ENCODE assay signal across 12 cellular contexts in the genomic region with DNA sequence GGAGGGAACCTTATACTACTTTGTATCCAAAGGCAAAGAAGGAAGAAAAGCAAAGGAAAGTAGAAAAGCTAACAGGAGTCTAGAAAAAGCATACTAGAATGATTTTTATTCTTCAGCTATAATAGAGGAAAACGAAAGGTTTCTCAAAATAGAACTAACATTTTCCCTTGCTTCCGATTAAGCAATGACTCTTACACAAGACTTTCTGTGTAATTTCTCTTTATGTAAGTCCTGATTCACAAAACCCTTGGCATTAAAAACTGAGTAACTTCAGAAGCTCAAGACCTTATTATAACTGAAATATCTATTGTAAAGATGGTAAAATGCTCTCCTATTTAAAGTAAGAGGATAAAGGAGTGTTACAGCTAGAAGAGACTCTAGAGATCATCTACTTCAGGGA.
DNase-seq lines count a peak whose midpoint lies in the region; ATAC-seq and TF ChIP-seq lines count a peak whose summit lies in the region.
"Had no signal": no experiment of that assay in that cellular context is flagged by ENCODE, and none has a peak within 500 bp of the region (broad histone marks: within the 10 kb centered on the region; RNA-seq: fewer than 3 reads in every experiment).

No MANE protein-coding gene starts in this region.

- intact Hi-C loops in OCI-LY7 (cut with micrococcal nuclease; ENCODE audit: unreplicated experiment): no loop called here

- TF ChIP-seq CTCF in suprapubic skin (IDR thresholded peaks at IDR 0.05) (no peak), OCI-LY7 (conservative IDR thresholded peaks at IDR 0.05; ENCODE audit: low read length) (no peak)

- H3K9me2 ChIP-seq in OCI-LY7 (ENCODE audit: insufficient read depth, low read length): no peaks in the 10 kb centered on the region

- H3K4me3 ChIP-seq in suprapubic skin (no peak overlapping the region), OCI-LY7 (ENCODE audit: low read depth, low read length, poor library complexity, severe bottlenecking) (no peak overlapping the region)
- H3K4me3 ChIP-seq: right lobe of liver had no signal

- H3K9me3 ChIP-seq in suprapubic skin: no peaks in the 10 kb centered on the region
- H3K9me3 ChIP-seq in OCI-LY7 (ENCODE audit: low read length): no peaks in the 10 kb centered on the region
- H3K9me3 ChIP-seq: right lobe of liver had no signal

- TF ChIP-seq POLR2A in suprapubic skin (IDR thresholded peaks at IDR 0.05): no peak

- H3K4me1 ChIP-seq in suprapubic skin: peaks cover 18% of the 10 kb centered on the region
- H3K4me1 ChIP-seq in OCI-LY7 (ENCODE audit: insufficient read depth, low read length, poor library complexity, severe bottlenecking): no peaks in the 10 kb centered on the region
- H3K4me1 ChIP-seq: right lobe of liver had no signal

- H3K27ac ChIP-seq in suprapubic skin (peak overlapping the region; percentile 56), OCI-LY7 (ENCODE audit: low read depth, low read length, poor library complexity, severe bottlenecking) (no peak overlapping the region)
- H3K27ac ChIP-seq: KMS-11, right lobe of liver had no signal

- POLR2A ChIA-PET in OCI-LY7 (lab: Charles Lee): interaction anchor here (0.5 kb wide), 1 partner anchor 433 kb away, joined by 3 read pairs; no protein-coding TSS in a partner anchor

- ATAC-seq in GM18867 (IDR thresholded peaks at IDR 0.05; ENCODE audit: unreplicated experiment): no peak

- DNase-seq in HCEC 1CT: peak; percentile 52
- peak; percentile 88 for DNase-seq in amniotic epithelial cell (ENCODE audit: low read depth)
- peak; percentile 36 for DNase-seq in inferior parietal cortex (ENCODE audit: extremely low spot score)
- DNase-seq in suprapubic skin (ENCODE audit: low spot score in 2 of 2): no peak
- DNase-seq in islet precursor cell: no peak
- DNase-seq in OCI-LY7 (ENCODE audit: low spot score): no peak
- DNase-seq in activated CD4-positive, alpha-beta T cell treated with anti-CD3 and anti-CD28 coated beads, Interleukin-2, amount 50 U/mL, for 48 hours: no peak
- DNase-seq: DMS153; effector memory CD4-positive, alpha-beta T cell; right lobe of liver had no signal

- H3K36me3 ChIP-seq in suprapubic skin (no peaks in the 10 kb centered on the region), OCI-LY7 (ENCODE audit: insufficient read depth, low read length) (no peaks in the 10 kb centered on the region)
- H3K36me3 ChIP-seq: right lobe of liver had no signal

- no peak for TF ChIP-seq EP300 in suprapubic skin (IDR thresholded peaks at IDR 0.05)

- H2AFZ ChIP-seq in OCI-LY7 (ENCODE audit: low read length): no peak overlapping the region

- BruUV-seq in OCI-LY7 (replicated peaks; lab: Mats Ljungman, UMichigan): no TSS peak

- no peaks in the 10 kb centered on the region for H4K20me1 ChIP-seq in OCI-LY7 (ENCODE audit: insufficient read depth, low read length)

- 47% methylated on average over 2 of the region's 2 CpGs for WGBS in suprapubic skin

- H3K4me2 ChIP-seq in OCI-LY7 (ENCODE audit: low read length): no peak overlapping the region
- H3K4me2 ChIP-seq: KMS-11 had no signal

- H3K27me3 ChIP-seq in suprapubic skin: no peaks in the 10 kb centered on the region
- H3K27me3 ChIP-seq: right lobe of liver had no signal

- CTCF ChIA-PET in OCI-LY7 (lab: Charles Lee; ENCODE audit: unreplicated experiment): no interaction called here

- no peaks in the 10 kb centered on the region for H3K79me2 ChIP-seq in OCI-LY7 (ENCODE audit: insufficient read depth, low read depth, low read length)

Comparison
In these comparisons a context has a peak if more than half of its experiments do, and no peak if none do; other contexts are left out.
1. DNase-seq: peak in HCEC 1CT (single experiment), amniotic epithelial cell (single experiment) and inferior parietal cortex (single experiment); none in suprapubic skin (0 of 2), islet precursor cell (single experiment), OCI-LY7 (single experiment) and activated CD4-positive, alpha-beta T cell treated with anti-CD3 and anti-CD28 coated beads, Interleukin-2, amount 50 U/mL, for 48 hours (0 of 2).